ENCODE assay signal across 30 cellular contexts in genomic region chr12:135127-135526, GRCh38.
"Had no signal": no experiment of that assay in that cellular context is flagged by ENCODE, and none has a peak within 500 bp of the region (broad histone marks: within the 10 kb centered on the region; RNA-seq: fewer than 3 reads in every experiment).

No MANE protein-coding gene starts in this region.

- H3K4me1 ChIP-seq: ascending aorta, breast epithelium, colonic mucosa, foreskin keratinocyte, gastrocnemius medialis had no signal

- H3K27ac ChIP-seq: ascending aorta, breast epithelium, cardiac muscle cell, colonic mucosa, esophagus muscularis mucosa, foreskin keratinocyte, gastrocnemius medialis, VCaP had no signal

- ATAC-seq: activated naive CD4-positive, alpha-beta T cell treated with anti-CD3 and anti-CD28 coated beads, Interleukin-2, amount 50 U/mL, for 72 hours; activated T-cell treated with anti-CD3 and anti-CD28 coated beads, Interleukin-2, amount 50 U/mL, for 72 hours; foreskin keratinocyte; gastrocnemius medialis; WTC11 had no signal

- H3K9me3 ChIP-seq: ascending aorta, breast epithelium, colonic mucosa, esophagus muscularis mucosa, gastrocnemius medialis had no signal

- H3K36me3 ChIP-seq: ascending aorta, breast epithelium, cardiac muscle cell, colonic mucosa, esophagus muscularis mucosa, gastrocnemius medialis had no signal

- H3K4me3 ChIP-seq: ascending aorta, breast epithelium, cardiac muscle cell, colonic mucosa, esophagus muscularis mucosa, gastrocnemius medialis had no signal

- H3K27me3 ChIP-seq: ascending aorta, cardiac muscle cell, colonic mucosa had no signal

- DNase-seq: activated CD4-positive, alpha-beta memory T cell treated with anti-CD3 and anti-CD28 coated beads, Interleukin-2, amount 10 ng/mL, durations not matched to agents 7 days and 5 days; activated CD4-positive, alpha-beta T cell treated with anti-CD3 and anti-CD28 coated beads for 1 hour; activated CD4-positive, alpha-beta T cell treated with anti-CD3 and anti-CD28 coated beads for 4 hours; activated CD4-positive, alpha-beta T cell treated with anti-CD3 and anti-CD28 coated beads, Interleukin-2, amount 10 ng/mL, durations not matched to agents 7 days and 5 days; activated CD4-positive, alpha-beta T cell treated with anti-CD3 and anti-CD28 coated beads, Interleukin-2, amount 50 U/mL, for 4 hours; activated CD8-positive, alpha-beta memory T cell treated with anti-CD3 and anti-CD28 coated beads, Interleukin-2, amount 50 U/mL, for 48 hours; activated gamma-delta T cell; activated naive CD4-positive, alpha-beta T cell; activated naive CD4-positive, alpha-beta T cell treated with anti-CD3 and anti-CD28 coated beads, Interleukin-2, amount 10 ng/mL, durations not matched to agents 7 days and 5 days; activated naive CD8-positive, alpha-beta T cell treated with anti-CD3 and anti-CD28 coated beads, Interleukin-2, amount 10 ng/mL, durations not matched to agents 7 days and 5 days; activated T-cell treated with anti-CD3 and anti-CD28 coated beads for 4 hours; activated T-cell treated with anti-CD3 and anti-CD28 coated beads, Interleukin-2, amount 50 U/mL, for 24 hours; activated T-cell treated with anti-CD3 and anti-CD28 coated beads, Interleukin-2, amount 50 U/mL, for 72 hours; central memory CD4-positive, alpha-beta T cell; cerebellar nuclear complex; colonic mucosa; effector CD8-positive, alpha-beta T cell; endodermal cell; erythroblast; foreskin keratinocyte; gastrocnemius medialis; T-helper 2 cell had no signal

- FAIRE-seq: TTC549 had no signal
